1 cellular context compared by ENCODE assay signal in the genomic region with DNA sequence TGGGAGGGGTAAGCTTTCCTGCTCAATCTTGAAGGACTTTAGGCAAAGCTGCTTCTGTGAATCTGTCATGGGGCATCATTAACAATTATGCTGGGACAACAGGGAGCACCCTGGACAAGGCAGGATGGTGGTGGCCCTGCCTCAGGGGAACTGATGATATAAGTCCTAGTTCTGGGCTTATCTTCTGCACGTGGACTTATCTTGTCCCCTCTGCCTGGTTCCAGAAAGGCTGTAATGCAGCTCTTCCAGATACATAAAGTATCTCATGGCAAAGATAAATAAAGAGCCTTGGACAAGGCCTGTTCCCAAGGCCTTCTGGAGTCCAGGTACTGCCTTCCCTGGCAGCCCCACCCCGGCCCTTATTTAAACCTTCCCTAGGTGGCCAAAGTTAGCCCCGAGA.
TF ChIP-seq lines count a peak whose summit lies in the region.

No MANE protein-coding gene starts in this region.

TF ChIP-seq in K562, 482 proteins besides CTCF, POLR2A, EP300 and RAD21:
- TF ChIP-seq MECOM (CRISPR knock-in tag; IDR thresholded peaks at IDR 0.05), result peak; percentile 55; the same call in 1 of the 2 replicates
- TF ChIP-seq BHLHE40 (IDR thresholded peaks at IDR 0.05; ENCODE audit: low read length), result peak; percentile 53; the same call in 1 of the 2 replicates
- no peak for TF ChIP-seq SIN3B (IDR thresholded peaks at IDR 0.05; ENCODE audit: low read depth)
TF ChIP-seq in K562: peak in this region for 2.
